Comparison of ENCODE assay signal across 26 cellular contexts in genomic region chr6:87100216-87100615, GRCh38. TPM values are rescaled to one million over a fixed set of nuclear protein-coding genes. Genes with fewer than 3 reads are reported as not detected.
"Had no signal": no experiment of that assay in that cellular context is flagged by ENCODE, and none has a peak within 500 bp of the region (broad histone marks: within the 10 kb centered on the region; RNA-seq: fewer than 3 reads in every experiment).

No MANE protein-coding gene starts in this region.

- H3K4me3 Mint-ChIP-seq: naive thymus-derived CD4-positive, alpha-beta T cell; nephron progenitor cell; type B pancreatic cell had no signal

- H3K9me3 Mint-ChIP-seq: naive thymus-derived CD4-positive, alpha-beta T cell; nephron progenitor cell; type B pancreatic cell had no signal

- H3K36me3 Mint-ChIP-seq: naive thymus-derived CD4-positive, alpha-beta T cell; type B pancreatic cell had no signal

- H3K36me3 ChIP-seq: gastrocnemius medialis, heart right ventricle, right atrium auricular region, sigmoid colon, suprapubic skin, thyroid gland had no signal

- H3K27ac Mint-ChIP-seq: naive thymus-derived CD4-positive, alpha-beta T cell; nephron progenitor cell; type B pancreatic cell had no signal

- ATAC-seq: esophagus mucosa; gastrocnemius medialis; heart right ventricle; naive thymus-derived CD4-positive, alpha-beta T cell had no signal

- H3K27me3 ChIP-seq: gastrocnemius medialis, right atrium auricular region, sigmoid colon, thyroid gland had no signal

- H3K4me1 Mint-ChIP-seq: naive thymus-derived CD4-positive, alpha-beta T cell had no signal

- DNase-seq: cortex of kidney; dorsolateral prefrontal cortex; effector CD8-positive, alpha-beta T cell; gastrocnemius medialis; heart right ventricle; hypothalamus; kidney glomerular epithelial cell; naive thymus-derived CD4-positive, alpha-beta T cell; nephron progenitor cell; sigmoid colon; stimulated activated CD4-positive, alpha-beta T cell treated with anti-CD3 and anti-CD28 coated beads, Interleukin-2, amount 100 ng/mL, for 24 hours; stimulated activated CD4-positive, alpha-beta T cell treated with anti-CD3 and anti-CD28 coated beads, Interleukin-4, amount 100 ng/mL, for 4 hours; stimulated activated naive CD4-positive, alpha-beta T cell; thyroid gland had no signal

- H3K27me3 Mint-ChIP-seq: type B pancreatic cell had no signal

- H3K4me3 ChIP-seq: dorsolateral prefrontal cortex, gastrocnemius medialis, heart right ventricle, right atrium auricular region, sigmoid colon, skin epidermis, suprapubic skin, thyroid gland had no signal

RNA-seq across cellular contexts. Expression of gene CGA, which starts 5.3 kb away (rescaled TPM):
- total RNA-seq: esophagus mucosa; fibroblast of villous mesenchyme; gastrocnemius medialis; liver; lung microvascular endothelial cell; mesenteric fat pad; mononuclear cell; naive thymus-derived CD4-positive, alpha-beta T cell; osteocyte; posterior vena cava; sigmoid colon; thyroid gland had no signal
- polyA plus RNA-seq: liver; naive thymus-derived CD4-positive, alpha-beta T cell; sigmoid colon had no signal
